Comparison of ENCODE assay signal across 8 cellular contexts in genomic region chr4:122798101-122798500, GRCh38. TPM values are rescaled to one million over a fixed set of nuclear protein-coding genes. Genes with fewer than 3 reads are reported as not detected.
DNase-seq lines count a peak whose midpoint lies in the region; ATAC-seq and TF ChIP-seq lines count a peak whose summit lies in the region.

No MANE protein-coding gene starts in this region.

- no peaks in the 10 kb centered on the region for H3K36me3 Mint-ChIP-seq in osteocyte (ENCODE audit: unreplicated experiment)

- DNase-seq in GM04504 (ENCODE audit: low read depth) (peak; percentile 95), SJCRH30 (peak; percentile 89 to 90), fibroblast of pulmonary artery (ENCODE audit: low read depth) (peak; percentile 94), osteocyte (ENCODE audit: extremely low spot score, unreplicated experiment) (peak; percentile 90), 8988T (no peak)
- no peak for DNase-seq in stimulated activated CD4-positive, alpha-beta T cell treated with anti-CD3 and anti-CD28 coated beads, Interleukin-2, amount 100 ng/mL, for 48 hours

- H3K4me3 ChIP-seq in SJCRH30 (peak overlapping the region; percentile 22), fibroblast of pulmonary artery (replicated peaks; ENCODE audit: low read depth, low read length) (no peak overlapping the region)

- H3K4me1 ChIP-seq in SJCRH30 = peaks cover 23% of the 10 kb centered on the region

- H3K27ac Mint-ChIP-seq in osteocyte (ENCODE audit: unreplicated experiment) = peak overlapping the region; percentile 98

- peak; percentile 88 for ATAC-seq in HG03442 (IDR thresholded peaks at IDR 0.05; ENCODE audit: unreplicated experiment)
- no peak for ATAC-seq in GM19324 (IDR thresholded peaks at IDR 0.05; ENCODE audit: low FRiP score, unreplicated experiment)

- peak; percentile 13 for TF ChIP-seq CTCF in fibroblast of pulmonary artery (IDR thresholded peaks at IDR 0.05; ENCODE audit: low read length, missing control alignments)
- TF ChIP-seq CTCF in osteocyte (IDR thresholded peaks at IDR 0.05) = peak; percentile 33

- peak overlapping the region; percentile 70 for H3K27ac ChIP-seq in SJCRH30

- H3K9me3 ChIP-seq in SJCRH30 (replicated peaks) = no peaks in the 10 kb centered on the region

- H3K27me3 ChIP-seq in SJCRH30 = no peaks in the 10 kb centered on the region

- no peaks in the 10 kb centered on the region for H3K27me3 Mint-ChIP-seq in osteocyte (ENCODE audit: unreplicated experiment)

- H3K4me1 Mint-ChIP-seq in osteocyte (ENCODE audit: unreplicated experiment) = peaks cover 32% of the 10 kb centered on the region

- no peaks in the 10 kb centered on the region for H3K9me3 Mint-ChIP-seq in osteocyte (ENCODE audit: unreplicated experiment)

- H3K4me3 Mint-ChIP-seq in osteocyte (ENCODE audit: unreplicated experiment) = peak overlapping the region; percentile 66

- H3K36me3 ChIP-seq in SJCRH30 = no peaks in the 10 kb centered on the region

RNA-seq across cellular contexts. Expression of gene FGF2, which starts 28.5 kb away (rescaled TPM):
- total RNA-seq in SJCRH30 (2014; rRNA removed; shearing (Covaris generic)) = 11.1 and 11.7 TPM in 2 replicates
- 29.2 and 33.4 TPM in 2 replicates for total RNA-seq in osteocyte

Comparison
In these comparisons a context has a peak if more than half of its experiments do, and no peak if none do; other contexts are left out.
1. DNase-seq: peak in GM04504 (single experiment), SJCRH30 (2 of 2), fibroblast of pulmonary artery (single experiment) and osteocyte (single experiment); none in stimulated activated CD4-positive, alpha-beta T cell treated with anti-CD3 and anti-CD28 coated beads, Interleukin-2, amount 100 ng/mL, for 48 hours (0 of 2) and 8988T (single experiment).